1 cellular context compared by ENCODE assay signal in genomic region chr19:40264314-40265054, GRCh38.
TF ChIP-seq lines count a peak whose summit lies in the region.

No MANE protein-coding gene starts in this region.

TF ChIP-seq in K562, 482 proteins besides CTCF, POLR2A, EP300 and RAD21:
- TF ChIP-seq RCOR1 (IDR thresholded peaks at IDR 0.05; ENCODE audit: borderline replicate concordance in 1 of 2, low read depth in 2 of 2, low read length in 2 of 2) (peak in 1 of 2 experiments; percentile 31; a peak in 1 of 4 replicates), HOXB6 (CRISPR knock-in tag; IDR thresholded peaks at IDR 0.05; ENCODE audit: borderline replicate concordance) (no peak), NELFE (IDR thresholded peaks at IDR 0.05; ENCODE audit: insufficient read depth, insufficient read length) (no peak), SPI1 (IDR thresholded peaks at IDR 0.05; ENCODE audit: borderline replicate concordance, low read depth, low read length) (no peak), CHD2 (IDR thresholded peaks at IDR 0.05; ENCODE audit: low read depth, low read length) (no peak), SMARCA5 (IDR thresholded peaks at IDR 0.05) (0 out of 2 replicates have a peak, but pooled peaks have one; percentile 45), SMAD4 (CRISPR knock-in tag; conservative IDR thresholded peaks at IDR 0.05) (no peak), BCOR (IDR thresholded peaks at IDR 0.05) (peak; percentile 91), ZNF436 (CRISPR knock-in tag; IDR thresholded peaks at IDR 0.05) (no peak), SIRT6 (IDR thresholded peaks at IDR 0.05; ENCODE audit: low read depth, low read length) (no peak), AFF1 (IDR thresholded peaks at IDR 0.05; ENCODE audit: low read depth in 1 of 2, partially characterized antibody in 2 of 2) (no peak), ZBTB33 (CRISPR knock-in tag; IDR thresholded peaks at IDR 0.05) (peak; percentile 93), SNIP1 (IDR thresholded peaks at IDR 0.05; ENCODE audit: low read depth) (no peak), TFAP4 (CRISPR knock-in tag; IDR thresholded peaks at IDR 0.05; ENCODE audit: borderline replicate concordance) (0 out of 2 replicates have a peak, but pooled peaks have one; percentile 14), SAP30 (IDR thresholded peaks at IDR 0.05; ENCODE audit: borderline replicate concordance, insufficient read depth, low read depth, low read length, poor library complexity, severe bottlenecking) (no peak), ADNP (tag; IDR thresholded peaks at IDR 0.05) (peak; percentile 68; the same call in 1 of the 2 replicates), ETV1 (tag; conservative IDR thresholded peaks at IDR 0.05; ENCODE audit: low read depth) (0 out of 2 replicates have a peak, but pooled peaks have one; percentile 13), ZNF212 (CRISPR knock-in tag; IDR thresholded peaks at IDR 0.05) (no peak), EWSR1 (IDR thresholded peaks at IDR 0.05; ENCODE audit: borderline replicate concordance, low read depth, partially characterized antibody) (no peak), KAT2B (IDR thresholded peaks at IDR 0.05; ENCODE audit: low read depth, low read length) (no peak), DMBX1 (CRISPR knock-in tag; IDR thresholded peaks at IDR 0.05; ENCODE audit: borderline replicate concordance) (no peak), RBM25 (IDR thresholded peaks at IDR 0.05; ENCODE audit: low read depth, low read length, severe bottlenecking) (peak; percentile 66), ZFX (CRISPR knock-in tag; IDR thresholded peaks at IDR 0.05) (no peak), SUPT5H (IDR thresholded peaks at IDR 0.05) (no peak), KDM1A (IDR thresholded peaks at IDR 0.05) (peak in 1 of 2 experiments; percentile 73; a peak in 3 of 4 replicates), E2F4 (CRISPR knock-in tag; IDR thresholded peaks at IDR 0.05; ENCODE audit: low read depth) (no peak), XRCC3 (IDR thresholded peaks at IDR 0.05) (no peak), ZBTB12 (CRISPR knock-in tag; IDR thresholded peaks at IDR 0.05) (no peak), ZNF224 (CRISPR knock-in tag; IDR thresholded peaks at IDR 0.05) (no peak), ZNF311 (CRISPR knock-in tag; IDR thresholded peaks at IDR 0.05) (no peak), HDAC2 (IDR thresholded peaks at IDR 0.05) (peak; percentile 61; the same call in 1 of the 2 replicates), PYGO2 (tag; IDR thresholded peaks at IDR 0.05) (no peak), NR0B1 (IDR thresholded peaks at IDR 0.05; ENCODE audit: partially characterized antibody) (no peak), SNRNP70 (optimal IDR thresholded peaks at IDR 0.05; ENCODE audit: low read depth, low read length) (no peak), ELF2 (CRISPR knock-in tag; IDR thresholded peaks at IDR 0.05) (no peak), MBD2 (IDR thresholded peaks at IDR 0.05; ENCODE audit: borderline replicate concordance, low read depth) (no peak), ZNF263 (CRISPR knock-in tag; IDR thresholded peaks at IDR 0.05; ENCODE audit: borderline replicate concordance) (no peak)
TF ChIP-seq in K562: peak in this region for 10.
